Comparison of ENCODE assay signal across 15 cellular contexts in the genomic region with DNA sequence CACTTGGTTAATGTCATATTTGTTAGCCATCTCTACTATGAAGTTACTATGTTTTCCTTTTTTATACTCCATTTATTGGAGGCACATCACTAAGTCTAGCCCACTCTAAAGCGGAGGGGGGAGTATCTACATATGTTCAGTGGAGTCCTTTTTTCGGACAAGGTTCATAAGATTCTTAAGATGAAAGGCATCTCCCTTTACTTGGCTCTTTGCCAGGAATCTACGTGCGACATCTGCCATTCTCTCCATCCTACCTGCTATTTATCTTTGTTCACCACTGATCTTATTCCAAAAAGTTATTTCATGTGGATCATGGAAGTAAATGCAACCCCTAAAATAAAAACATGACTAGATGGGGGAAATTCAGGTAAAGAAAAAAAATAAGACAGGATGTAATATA.
"Had no signal": no experiment of that assay in that cellular context is flagged by ENCODE, and none has a peak within 500 bp of the region (broad histone marks: within the 10 kb centered on the region; RNA-seq: fewer than 3 reads in every experiment).

No MANE protein-coding gene starts in this region.

- H3K27ac ChIP-seq: cardiac muscle cell, colonic mucosa, left lung, right atrium auricular region, tibial artery, VCaP had no signal

- DNase-seq: activated CD4-positive, alpha-beta T cell treated with anti-CD3 and anti-CD28 coated beads for 4 hours; activated CD8-positive, alpha-beta memory T cell treated with anti-CD3 and anti-CD28 coated beads, Interleukin-2, amount 50 U/mL, for 4 hours; activated CD8-positive, alpha-beta T cell treated with anti-CD3 and anti-CD28 coated beads for 36 hours; activated naive CD4-positive, alpha-beta T cell treated with Interleukin-2 at 50 U/mL for 16 hours; activated naive CD8-positive, alpha-beta T cell treated with anti-CD3 and anti-CD28 coated beads, Interleukin-2, amount 50 U/mL, for 24 hours; colonic mucosa; foreskin melanocyte; left lung; nucleus accumbens; tibial artery had no signal

- H3K9me3 ChIP-seq: colonic mucosa, left lung, right atrium auricular region, tibial artery had no signal

- H3K4me1 ChIP-seq: colonic mucosa, right atrium auricular region, tibial artery had no signal

- H3K27me3 ChIP-seq: cardiac muscle cell, colonic mucosa, left lung, right atrium auricular region, tibial artery had no signal

- ATAC-seq: activated CD8-positive, alpha-beta T cell treated with anti-CD3 and anti-CD28 coated beads for 36 hours; activated naive CD8-positive, alpha-beta T cell treated with anti-CD3 and anti-CD28 coated beads, Interleukin-2, amount 50 U/mL, for 24 hours; left lung; natural killer cell treated with Interleukin-12 subunit alpha and Interleukin-12 subunit beta and Interleukin-15 and Interleukin-18, amount 100 ng/mL, for 72 hours had no signal

- H3K36me3 ChIP-seq: colonic mucosa had no signal

- H3K4me3 ChIP-seq: cardiac muscle cell, colonic mucosa, left lung, right atrium auricular region, smooth muscle cell, tibial artery had no signal
